ENCODE assay signal across 15 cellular contexts in the genomic region with DNA sequence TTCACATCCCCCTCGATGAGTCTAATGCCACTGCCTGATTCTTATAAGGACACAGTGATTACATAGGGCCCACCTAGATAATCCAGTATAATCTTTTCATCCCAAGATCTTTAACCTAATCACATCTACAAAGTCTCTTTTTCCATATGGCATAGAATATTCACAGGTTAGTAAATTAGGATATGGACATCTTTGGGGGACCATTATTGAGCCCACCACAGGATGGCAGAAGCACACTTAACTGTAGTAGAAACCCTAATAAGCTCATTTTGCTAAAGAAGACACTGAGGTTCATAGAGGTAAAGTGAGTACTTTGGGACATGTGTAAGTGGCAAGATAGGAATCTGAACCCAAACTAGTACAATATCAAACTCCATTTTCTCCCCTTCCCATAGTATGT. TPM values are rescaled to one million over a fixed set of nuclear protein-coding genes. Genes with fewer than 3 reads are reported as not detected.
DNase-seq lines count a peak whose midpoint lies in the region; ATAC-seq, FAIRE-seq and TF ChIP-seq lines count a peak whose summit lies in the region.
"Had no signal": no experiment of that assay in that cellular context is flagged by ENCODE, and none has a peak within 500 bp of the region (broad histone marks: within the 10 kb centered on the region; RNA-seq: fewer than 3 reads in every experiment).

No MANE protein-coding gene starts in this region.

- H3K27ac ChIP-seq in aorta (ENCODE audit: low read depth in 1 of 2, low read length in 2 of 2), result no peak overlapping the region
- H3K27ac ChIP-seq: GM23248 had no signal

- H3K27ac Mint-ChIP-seq in WTC11, result 0 out of 2 replicates have a peak overlapping the region, but pooled peaks have one; percentile 95
- H3K27ac Mint-ChIP-seq: B cell; CD4-positive, CD25-positive, alpha-beta regulatory T cell; CD8-positive, alpha-beta memory T cell had no signal

- H3K4me1 ChIP-seq in aorta (ENCODE audit: control insufficient read depth in 1 of 2, insufficient read depth in 2 of 2, low read length in 2 of 2), result no peaks in the 10 kb centered on the region

- CTCF ChIA-PET in WTC11 (lab: Charles Lee), result interaction anchor here (0.9 to 3.4 kb wide), 4 partner anchors 17 to 37 kb away, joined by 3 to 17 read pairs (median 5); no protein-coding TSS in a partner anchor

- no peaks in the 10 kb centered on the region for H3K27me3 ChIP-seq in aorta (ENCODE audit: control insufficient read depth in 1 of 2, insufficient read depth in 2 of 2, low read length in 1 of 2)

- intact Hi-C loops in aorta (cut with DNase I), result no loop called here

- H3K36me3 Mint-ChIP-seq in WTC11, result no peaks in the 10 kb centered on the region
- H3K36me3 Mint-ChIP-seq: CD4-positive, CD25-positive, alpha-beta regulatory T cell; CD8-positive, alpha-beta memory T cell had no signal

- H3K4me1 Mint-ChIP-seq in WTC11, result peaks cover 48% of the 10 kb centered on the region
- H3K4me1 Mint-ChIP-seq: B cell; CD4-positive, CD25-positive, alpha-beta regulatory T cell; CD8-positive, alpha-beta memory T cell had no signal

- WGBS in aorta, 2 donors, result 80 to 95% methylated on average over 1 of the region's 1 CpG

- POLR2A ChIA-PET in WTC11 (lab: Charles Lee), result no interaction called here

- peak; percentile 97 for FAIRE-seq in D721Med (lab: Jason Lieb, UNC)

- H3K36me3 ChIP-seq in aorta (ENCODE audit: control insufficient read depth in 1 of 2, insufficient read depth in 2 of 2, low read length in 1 of 2), result no peaks in the 10 kb centered on the region

- DNase-seq in D721Med (ENCODE audit: insufficient read length, low spot score) (peak; percentile 43), NCI-H82 (lab: John Stamatoyannopoulos, UW) (peak; percentile 96), WTC11 (ENCODE audit: low spot score) (no peak), aorta (no peak), DMS 273 (lab: John Stamatoyannopoulos, UW; ENCODE audit: unreplicated experiment) (no peak), anterior cingulate cortex (lab: John Stamatoyannopoulos, UW) (no peak)
- DNase-seq: C1 segment of cervical spinal cord; CD4-positive, CD25-positive, alpha-beta regulatory T cell; CD8-positive, alpha-beta memory T cell; COR-L47; DMS79 treated with DMSO at 0.1 percent for 48 hours; GF-D8; GM23248; HCEC 1CT had no signal

- ATAC-seq in WTC11 (no peak), aorta (ENCODE audit: low FRiP score) (no peak)

- no peaks in the 10 kb centered on the region for H3K9me3 Mint-ChIP-seq in WTC11

- H3K4me3 ChIP-seq in aorta (ENCODE audit: low read length in 2 of 2), result no peak overlapping the region
- H3K4me3 ChIP-seq: GM23248 had no signal

- TF ChIP-seq CTCF in D721Med (IDR thresholded peaks at IDR 0.05; ENCODE audit: insufficient read depth, missing control alignments), result peak; percentile 53
- TF ChIP-seq CTCF in WTC11 (IDR thresholded peaks at IDR 0.05), result no peak

- no peak overlapping the region for H3K4me3 Mint-ChIP-seq in WTC11
- H3K4me3 Mint-ChIP-seq: B cell; CD4-positive, CD25-positive, alpha-beta regulatory T cell; CD8-positive, alpha-beta memory T cell had no signal

- H3K9me3 ChIP-seq in aorta (ENCODE audit: control insufficient read depth, low read length), result no peaks in the 10 kb centered on the region

- no peaks in the 10 kb centered on the region; the same call in 1 of the 2 replicates for H3K27me3 Mint-ChIP-seq in WTC11 (ENCODE audit: low read depth)
- H3K27me3 Mint-ChIP-seq: CD4-positive, CD25-positive, alpha-beta regulatory T cell; CD8-positive, alpha-beta memory T cell had no signal

TF ChIP-seq in WTC11, 78 proteins besides CTCF, POLR2A, EP300 and RAD21:
- TF ChIP-seq CREM (CRISPR knock-in tag; IDR thresholded peaks at IDR 0.05) (no peak), MLX (CRISPR knock-in tag; IDR thresholded peaks at IDR 0.05) (no peak), GTF2I (CRISPR knock-in tag; conservative IDR thresholded peaks at IDR 0.05) (no peak), OVOL2 (CRISPR knock-in tag; IDR thresholded peaks at IDR 0.05; ENCODE audit: borderline replicate concordance) (no peak), ETV6 (CRISPR knock-in tag; IDR thresholded peaks at IDR 0.05) (no peak), ESRRA (CRISPR knock-in tag; IDR thresholded peaks at IDR 0.05; ENCODE audit: borderline replicate concordance) (no peak), CBFB (CRISPR knock-in tag; IDR thresholded peaks at IDR 0.05; ENCODE audit: low read depth) (no peak), NFE2L1 (CRISPR knock-in tag; IDR thresholded peaks at IDR 0.05) (no peak)
- TF ChIP-seq, protein P1, sequence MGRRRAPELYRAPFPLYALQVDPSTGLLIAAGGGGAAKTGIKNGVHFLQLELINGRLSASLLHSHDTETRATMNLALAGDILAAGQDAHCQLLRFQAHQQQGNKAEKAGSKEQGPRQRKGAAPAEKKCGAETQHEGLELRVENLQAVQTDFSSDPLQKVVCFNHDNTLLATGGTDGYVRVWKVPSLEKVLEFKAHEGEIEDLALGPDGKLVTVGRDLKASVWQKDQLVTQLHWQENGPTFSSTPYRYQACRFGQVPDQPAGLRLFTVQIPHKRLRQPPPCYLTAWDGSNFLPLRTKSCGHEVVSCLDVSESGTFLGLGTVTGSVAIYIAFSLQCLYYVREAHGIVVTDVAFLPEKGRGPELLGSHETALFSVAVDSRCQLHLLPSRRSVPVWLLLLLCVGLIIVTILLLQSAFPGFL (CRISPR knock-in tag; IDR thresholded peaks at IDR 0.05; ENCODE audit: borderline replicate concordance), result no peak
TF ChIP-seq in WTC11: peak in this region for 0.

RNA-seq across cellular contexts. Expression of gene ASTN2, which starts 38.9 kb away (rescaled TPM):
- total RNA-seq in WTC11 (2021) (16.2 to 18.7 TPM (median 17.7 TPM) in 3 replicates), aorta (1 to 10 TPM; 7.2 to 7.5 TPM)
- polyA plus RNA-seq in aorta, result 1 to 10 TPM; 1.0 to 1.5 TPM

Comparison
In these comparisons a context has a peak if more than half of its experiments do, and no peak if none do; other contexts are left out.
1. DNase-seq: peak in D721Med (single experiment) and NCI-H82 (single experiment); none in WTC11 (single experiment), aorta (0 of 2), DMS 273 (single experiment) and anterior cingulate cortex (0 of 58).